ENCODE assay signal across 14 cellular contexts in the genomic region with DNA sequence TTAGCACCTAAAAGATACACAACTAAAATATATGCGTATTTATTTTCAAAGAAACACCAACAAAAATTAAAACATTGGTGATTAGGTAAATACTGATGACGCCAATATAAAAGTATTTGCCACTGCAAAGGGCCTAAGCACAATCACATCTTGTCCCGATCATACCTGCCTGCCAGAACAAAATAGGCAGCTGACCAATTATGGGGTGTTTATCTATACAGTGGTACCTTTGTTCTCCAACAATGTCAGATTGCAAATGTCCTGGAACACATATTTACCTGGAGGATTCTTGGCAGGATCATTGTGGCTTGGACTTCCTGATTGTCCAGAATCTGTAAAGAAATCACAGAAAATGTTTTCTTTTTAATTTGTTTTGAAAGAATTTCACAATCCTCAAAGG.
DNase-seq lines count a peak whose midpoint lies in the region; ATAC-seq and TF ChIP-seq lines count a peak whose summit lies in the region.
"Had no signal": no experiment of that assay in that cellular context is flagged by ENCODE, and none has a peak within 500 bp of the region (broad histone marks: within the 10 kb centered on the region; RNA-seq: fewer than 3 reads in every experiment).

No MANE protein-coding gene starts in this region.

- H3K27ac ChIP-seq in RWPE2 (ENCODE audit: poor library complexity, severe bottlenecking) (peak overlapping the region; percentile 95), right lobe of liver (peak overlapping the region; percentile 53 to 75 (median 75))

- peak; percentile 13 for TF ChIP-seq POLR2A in right lobe of liver (IDR thresholded peaks at IDR 0.05)

- in situ Hi-C loops in HAP-1 (cut with MboI; ENCODE audit: low sequenced_read_pairs), result no loop called here

- ATAC-seq in RWPE2 (ENCODE audit: low read depth) (peak; percentile 84), right lobe of liver (peak; percentile 72 to 82 (median 80))
- ATAC-seq: natural killer cell had no signal

- no peak for TF ChIP-seq CTCF in RWPE2 (IDR thresholded peaks at IDR 0.05; ENCODE audit: poor library complexity, severe bottlenecking)
- no peak for TF ChIP-seq CTCF in right lobe of liver (IDR thresholded peaks at IDR 0.05)

- peaks cover 16% of the 10 kb centered on the region for H3K36me3 ChIP-seq in RWPE2 (ENCODE audit: low read depth)
- H3K36me3 ChIP-seq in right lobe of liver, result no peaks in the 10 kb centered on the region
- no peaks in the 10 kb centered on the region for H3K36me3 ChIP-seq in HAP-1 (replicated peaks)
- H3K36me3 ChIP-seq: tibial nerve had no signal

- 30% methylated on average over 3 of the region's 3 CpGs for WGBS in right lobe of liver (ENCODE audit: insufficient coverage, low coverage, low lambda C conversion rate, missing lambda C conversion rate)

- no peaks in the 10 kb centered on the region for H3K9me3 ChIP-seq in RWPE2 (ENCODE audit: severe bottlenecking)
- no peaks in the 10 kb centered on the region for H3K9me3 ChIP-seq in right lobe of liver
- no peaks in the 10 kb centered on the region for H3K9me3 ChIP-seq in HAP-1
- H3K9me3 ChIP-seq: tibial nerve had no signal

- H3K4me3 ChIP-seq in RWPE2 (ENCODE audit: severe bottlenecking) (no peak overlapping the region), right lobe of liver (peak overlapping the region in 1 of 3 donors; percentile 32), HAP-1 (no peak overlapping the region)
- H3K4me3 ChIP-seq: tibial nerve had no signal

- H3K27me3 ChIP-seq in RWPE2 (ENCODE audit: insufficient read depth, poor library complexity, severe bottlenecking) (no peaks in the 10 kb centered on the region), right lobe of liver (no peaks in the 10 kb centered on the region), HAP-1 (ENCODE audit: low read depth) (no peaks in the 10 kb centered on the region)
- H3K27me3 ChIP-seq: tibial nerve had no signal

- intact Hi-C loops in right lobe of liver (cut with DNase I), result no loop called here

- H3K4me1 ChIP-seq in RWPE2 (ENCODE audit: insufficient read depth, poor library complexity, severe bottlenecking), result peaks cover 60% of the 10 kb centered on the region
- H3K4me1 ChIP-seq in right lobe of liver, result peaks cover 0 to 37% (median 2%) of the 10 kb centered on the region in 4 donors
- H3K4me1 ChIP-seq in HAP-1, result peaks cover 5% of the 10 kb centered on the region; the same call in 1 of the 2 replicates

- DNase-seq in DMS153 treated with DMSO at 0.1 percent for 48 hours (lab: John Stamatoyannopoulos, UW; ENCODE audit: unreplicated experiment), result peak; percentile 61
- DNase-seq in NCI-H1930 (lab: John Stamatoyannopoulos, UW), result peak; percentile 77 to 89
- DNase-seq in RWPE2 (ENCODE audit: low spot score), result no peak
- DNase-seq in right lobe of liver, result peak in 1 of 3 donors; percentile 53
- no peak for DNase-seq in activated CD4-positive, alpha-beta T cell treated with anti-CD3 and anti-CD28 coated beads for 48 hours
- no peak for DNase-seq in SW 1271 (lab: John Stamatoyannopoulos, UW)
- DNase-seq in activated CD4-positive, alpha-beta T cell treated with anti-CD3 and anti-CD28 coated beads, Interleukin-2, amount 50 U/mL, for 1 hour, result no peak
- DNase-seq in HAP-1 (ENCODE audit: low spot score in 2 of 2), result no peak
- DNase-seq: activated B cell treated with CpG ODN at 0.5 μM for 24 hours; activated CD8-positive, alpha-beta memory T cell treated with anti-CD3 and anti-CD28 coated beads, Interleukin-2, amount 50 U/mL, for 48 hours; DMS 273 treated with DMSO at 0.1 percent for 48 hours; head of caudate nucleus; natural killer cell had no signal

Comparison
In these comparisons a context has a peak if more than half of its experiments do, and no peak if none do; other contexts are left out.
1. DNase-seq: peak in DMS153 treated with DMSO at 0.1 percent for 48 hours (single experiment) and NCI-H1930 (2 of 2); none in RWPE2 (single experiment), activated CD4-positive, alpha-beta T cell treated with anti-CD3 and anti-CD28 coated beads for 48 hours (single experiment), SW 1271 (0 of 2), activated CD4-positive, alpha-beta T cell treated with anti-CD3 and anti-CD28 coated beads, Interleukin-2, amount 50 U/mL, for 1 hour (single experiment) and HAP-1 (0 of 2).